ENCODE assay signal across 8 cellular contexts in the genomic region with DNA sequence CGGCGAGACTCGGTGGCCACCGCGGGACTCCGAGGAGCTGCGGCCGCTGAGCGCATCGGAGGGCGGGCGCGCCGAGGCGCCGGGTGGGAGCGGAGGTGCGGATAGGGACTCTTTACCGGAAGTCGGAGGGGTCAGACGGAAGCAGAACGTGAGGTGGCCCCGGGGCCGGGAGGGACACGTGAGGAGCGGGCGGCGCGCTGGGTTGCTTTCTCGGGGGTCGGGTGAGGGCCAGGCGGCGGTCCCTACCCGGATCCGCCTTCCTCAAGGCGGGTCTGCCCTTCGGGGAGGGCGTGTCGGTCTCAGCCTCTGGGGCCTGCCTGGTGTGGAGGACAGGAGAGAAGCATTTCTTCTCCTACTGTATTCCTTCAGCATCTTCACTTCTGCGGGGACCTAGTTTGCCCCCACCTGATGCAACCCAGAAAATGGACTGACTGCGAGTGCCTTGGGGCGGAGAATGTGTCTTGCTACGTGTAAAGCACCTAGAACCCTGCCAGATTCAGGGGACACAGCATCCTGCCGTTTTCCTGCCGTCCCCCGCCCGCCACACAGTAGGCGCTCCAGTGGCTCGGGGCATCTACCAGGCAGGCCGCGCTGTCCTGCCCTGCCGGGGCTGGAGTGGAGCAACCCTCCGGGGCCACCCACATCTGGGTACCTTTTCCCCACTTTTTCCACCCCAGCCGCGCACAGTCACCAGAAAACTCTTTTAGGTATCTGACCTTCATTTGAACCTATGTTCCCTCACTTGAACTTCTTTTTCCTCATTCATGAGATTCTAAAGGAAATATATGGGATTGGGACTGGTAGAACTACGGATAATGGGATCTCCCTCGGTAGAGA. TPM values are rescaled to one million over a fixed set of nuclear protein-coding genes. Genes with fewer than 3 reads are reported as not detected.
DNase-seq lines count a peak whose midpoint lies in the region; ATAC-seq, FAIRE-seq and TF ChIP-seq lines count a peak whose summit lies in the region.

No MANE protein-coding gene starts in this region.

- no peaks in the 10 kb centered on the region for H3K9me3 ChIP-seq in A549
- H3K9me3 ChIP-seq in WERI-Rb-1 (ENCODE audit: severe bottlenecking): no peaks in the 10 kb centered on the region
- H3K9me3 ChIP-seq in breast epithelium: no peaks in the 10 kb centered on the region
- H3K9me3 ChIP-seq in iPS-20b (ENCODE audit: insufficient read depth, low read depth, low read length): no peaks in the 10 kb centered on the region
- H3K9me3 ChIP-seq in skeletal muscle tissue (ENCODE audit: control insufficient read depth in 3 of 3, low read length in 3 of 3): no peaks in the 10 kb centered on the region

- peak overlapping the region; percentile 79 for H3K4me2 ChIP-seq in A549

- H3K27me3 ChIP-seq in WERI-Rb-1 (ENCODE audit: insufficient read depth, low read depth, severe bottlenecking) (no peaks in the 10 kb centered on the region), breast epithelium (no peaks in the 10 kb centered on the region), iPS-20b (ENCODE audit: insufficient read depth, low read length) (no peaks in the 10 kb centered on the region), skeletal muscle tissue (ENCODE audit: control insufficient read depth in 3 of 3, insufficient read depth in 3 of 3, low read length in 3 of 3) (no peaks in the 10 kb centered on the region)

- intact Hi-C loops in breast epithelium (cut with DNase I; ENCODE audit: low total_unique reads): no loop called here

- peak; percentile 87 to 98 for DNase-seq in A549 (ENCODE audit: low read depth in 1 of 2, low spot score in 1 of 2)
- peak; percentile 95 for DNase-seq in NCI-H2171 (lab: John Stamatoyannopoulos, UW)
- peak; percentile 96 for DNase-seq in WERI-Rb-1
- peak; percentile 73 to 82 for DNase-seq in breast epithelium (ENCODE audit: low spot score in 2 of 2)

- TF ChIP-seq EP300 in A549 (IDR thresholded peaks at IDR 0.05): peak in 1 of 2 experiments; percentile 69; a peak in 1 of 5 replicates

- TF ChIP-seq POLR2A in A549 (IDR thresholded peaks at IDR 0.05; ENCODE audit: low read length) (peak; percentile 86), breast epithelium (IDR thresholded peaks at IDR 0.05) (peak; percentile 90)

- FAIRE-seq in A549 (lab: Jason Lieb, UNC): no peak

- peak overlapping the region; percentile 100 for H3K27ac ChIP-seq in A549
- H3K27ac ChIP-seq in WERI-Rb-1: peak overlapping the region; percentile 98
- H3K27ac ChIP-seq in breast epithelium: peak overlapping the region; percentile 94 to 99
- peak overlapping the region; percentile 41 for H3K27ac ChIP-seq in iPS-20b (ENCODE audit: low read length)
- peak overlapping the region; percentile 87 for H3K27ac ChIP-seq in skeletal muscle tissue (ENCODE audit: low read depth, low read length)

- H3K4me3 ChIP-seq in A549 (peak overlapping the region; percentile 93), WERI-Rb-1 (ENCODE audit: low read depth, low read length) (peak overlapping the region; percentile 96), breast epithelium (peak overlapping the region; percentile 86 to 96 (median 96)), iPS-20b (ENCODE audit: low read length) (peak overlapping the region; percentile 70), skeletal muscle tissue (ENCODE audit: low read length in 3 of 3) (peak overlapping the region; percentile 82 to 95 (median 95))

- ATAC-seq in A549 (peak; percentile 84 to 87), GM18858 (IDR thresholded peaks at IDR 0.05; ENCODE audit: unreplicated experiment) (peak; percentile 48), HG03066 (IDR thresholded peaks at IDR 0.05; ENCODE audit: low read depth, unreplicated experiment) (peak; percentile 63)

- H3K9ac ChIP-seq in iPS-20b (ENCODE audit: low read depth, low read length) (peak overlapping the region; percentile 89), skeletal muscle tissue (ENCODE audit: low read depth in 1 of 3, low read length in 3 of 3) (peak overlapping the region; percentile 89 to 94 (median 92))

- TF ChIP-seq RAD21 in A549 (conservative IDR thresholded peaks at IDR 0.05 in 1 of 2, IDR thresholded peaks at IDR 0.05 in 1 of 2): no peak

- peaks cover 29% of the 10 kb centered on the region for H3K4me1 ChIP-seq in A549
- peaks cover 0 to 10% of the 10 kb centered on the region in 2 donors for H3K4me1 ChIP-seq in breast epithelium
- H3K4me1 ChIP-seq in iPS-20b (ENCODE audit: insufficient read depth, low read length): peaks cover 7% of the 10 kb centered on the region; the same call in 1 of the 2 replicates
- H3K4me1 ChIP-seq in skeletal muscle tissue (ENCODE audit: control insufficient read depth in 3 of 3, insufficient read depth in 3 of 3, low read length in 3 of 3): peaks cover 16 to 21% (median 20%) of the 10 kb centered on the region in 3 donors

- WGBS in A549 (ENCODE audit: missing lambda C conversion rate): under 1% methylated on average over 34 of the region's 57 CpGs

- POLR2A ChIA-PET in A549 (lab: Yijun Ruan, JAX): interaction anchor here (1.0 kb wide), 2 partner anchors 28 to 241 kb away, joined by 3 to 4 read pairs; no protein-coding TSS in a partner anchor

- TF ChIP-seq CTCF in A549 (IDR thresholded peaks at IDR 0.05) (no peak), WERI-Rb-1 (IDR thresholded peaks at IDR 0.05; ENCODE audit: low read depth, low read length) (no peak), breast epithelium (IDR thresholded peaks at IDR 0.05) (no peak)

- H3K36me3 ChIP-seq in WERI-Rb-1 (peaks cover 2% of the 10 kb centered on the region), breast epithelium (no peaks in the 10 kb centered on the region), iPS-20b (ENCODE audit: insufficient read depth, low read depth, low read length) (no peaks in the 10 kb centered on the region), skeletal muscle tissue (ENCODE audit: control insufficient read depth in 3 of 3, insufficient read depth in 3 of 3, low read length in 3 of 3) (no peaks in the 10 kb centered on the region)

- CTCF ChIA-PET in A549 (lab: Yijun Ruan, JAX): no interaction called here

TF ChIP-seq in A549, 52 proteins besides CTCF, POLR2A, EP300 and RAD21 (continues in another document):
- TF ChIP-seq FOXS1 (CRISPR knock-in tag; IDR thresholded peaks at IDR 0.05) (no peak), USF2 (IDR thresholded peaks at IDR 0.05) (peak; percentile 84), CBX2 (IDR thresholded peaks at IDR 0.05; ENCODE audit: borderline replicate concordance, low read depth) (no peak), JUN (IDR thresholded peaks at IDR 0.05) (peak; percentile 80 to 98; a peak in 4 of 5 replicates), EHMT2 (IDR thresholded peaks at IDR 0.05; ENCODE audit: low read depth) (no peak), TFCP2L1 (CRISPR knock-in tag; IDR thresholded peaks at IDR 0.05) (0 out of 2 replicates have a peak, but pooled peaks have one; percentile 61), ZSCAN20 (CRISPR knock-in tag; IDR thresholded peaks at IDR 0.05) (no peak), MAZ (IDR thresholded peaks at IDR 0.05; ENCODE audit: borderline replicate concordance, low read depth, low read length) (no peak), MYC (IDR thresholded peaks at IDR 0.05; ENCODE audit: borderline replicate concordance, low read length) (peak; percentile 77; the same call in 1 of the 2 replicates), RARB (CRISPR knock-in tag; IDR thresholded peaks at IDR 0.05) (peak; percentile 57; the same call in 1 of the 2 replicates), HOXA7 (CRISPR knock-in tag; IDR thresholded peaks at IDR 0.05) (no peak), MAFK (IDR thresholded peaks at IDR 0.05; ENCODE audit: partially characterized antibody) (no peak), KDM5A (IDR thresholded peaks at IDR 0.05) (no peak), ZNF302 (CRISPR knock-in tag; IDR thresholded peaks at IDR 0.05) (no peak), GATA3 (IDR thresholded peaks at IDR 0.05; ENCODE audit: borderline replicate concordance) (no peak), TP53 (CRISPR knock-in tag; IDR thresholded peaks at IDR 0.05) (peak; percentile 68; the same call in 1 of the 2 replicates), FOSB (CRISPR knock-in tag; IDR thresholded peaks at IDR 0.05) (no peak), RFX5 (IDR thresholded peaks at IDR 0.05) (peak; percentile 11; the same call in 1 of the 2 replicates), PHF8 (IDR thresholded peaks at IDR 0.05; ENCODE audit: borderline replicate concordance, low read depth) (peak; percentile 55; the same call in 1 of the 2 replicates)
- TF ChIP-seq, protein P1, sequence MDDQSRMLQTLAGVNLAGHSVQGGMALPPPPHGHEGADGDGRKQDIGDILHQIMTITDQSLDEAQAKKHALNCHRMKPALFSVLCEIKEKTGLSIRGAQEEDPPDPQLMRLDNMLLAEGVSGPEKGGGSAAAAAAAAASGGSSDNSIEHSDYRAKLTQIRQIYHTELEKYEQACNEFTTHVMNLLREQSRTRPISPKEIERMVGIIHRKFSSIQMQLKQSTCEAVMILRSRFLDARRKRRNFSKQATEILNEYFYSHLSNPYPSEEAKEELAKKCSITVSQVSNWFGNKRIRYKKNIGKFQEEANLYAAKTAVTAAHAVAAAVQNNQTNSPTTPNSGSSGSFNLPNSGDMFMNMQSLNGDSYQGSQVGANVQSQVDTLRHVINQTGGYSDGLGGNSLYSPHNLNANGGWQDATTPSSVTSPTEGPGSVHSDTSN (IDR thresholded peaks at IDR 0.05): peak; percentile 88
- TF ChIP-seq, protein P2, sequence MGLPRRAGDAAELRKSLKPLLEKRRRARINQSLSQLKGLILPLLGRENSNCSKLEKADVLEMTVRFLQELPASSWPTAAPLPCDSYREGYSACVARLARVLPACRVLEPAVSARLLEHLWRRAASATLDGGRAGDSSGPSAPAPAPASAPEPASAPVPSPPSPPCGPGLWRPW (IDR thresholded peaks at IDR 0.05): no peak

RNA-seq across cellular contexts. Expression of gene ATXN2, which starts 0.6 kb away (rescaled TPM):
- 24.8 and 42.3 TPM in 2 replicates for polyA plus RNA-seq in A549 (2011; rRNA removed)
- 42.4 and 49.7 TPM in 2 replicates for polyA plus RNA-seq in A549 (2012; cell fraction: cytosol; rRNA removed)
- 117 and 160 TPM in 2 replicates for polyA plus RNA-seq in A549 (2012; cell fraction: nucleus; rRNA removed)
- polyA plus RNA-seq in A549 (2017; fragmentation: RNase III; extraction: RNeasy Plus Mini Kit Qiagen cat#74134 plus additional on column Dnase treatment): 29.5 to 31.9 TPM (median 30.6 TPM) in 3 replicates
- polyA minus RNA-seq in A549 (2011; rRNA and poly(A)+ RNA removed): 110 and 112 TPM in 2 replicates
- 10 to 100 TPM; 36.6 to 66.2 (median 64.0) TPM for total RNA-seq in breast epithelium
- 42.8 TPM for total RNA-seq in skeletal muscle tissue

Comparison
In these comparisons a context has a peak if more than half of its experiments do, and no peak if none do; other contexts are left out.
1. Peak in every context shown above with its lines: DNase-seq, ATAC-seq, H3K4me3 ChIP-seq and H3K27ac ChIP-seq.
2. H3K27ac ChIP-seq: peak in every context shown above with its lines; median percentile 100 in A549; 98 in WERI-Rb-1; 96 in breast epithelium; 87 in skeletal muscle tissue; 41 in iPS-20b.